1 cellular context compared by ENCODE assay signal in genomic region chr2:120669121-120669952, GRCh38.
TF ChIP-seq lines count a peak whose summit lies in the region.

No MANE protein-coding gene starts in this region.

TF ChIP-seq in HepG2, 621 proteins besides CTCF, POLR2A, EP300 and RAD21 (continued from another document and continues in another):
- TF ChIP-seq RERE (CRISPR knock-in tag; IDR thresholded peaks at IDR 0.05; ENCODE audit: low read depth) (no peak), PPARG (CRISPR knock-in tag; conservative IDR thresholded peaks at IDR 0.05) (no peak), ZNF230 (CRISPR knock-in tag; IDR thresholded peaks at IDR 0.05) (no peak), ZEB1 (IDR thresholded peaks at IDR 0.05; ENCODE audit: insufficient replicate concordance, low read depth) (no peak), RXRB (CRISPR knock-in tag; IDR thresholded peaks at IDR 0.05; ENCODE audit: borderline replicate concordance) (no peak), ZNF18 (CRISPR knock-in tag; IDR thresholded peaks at IDR 0.05; ENCODE audit: insufficient replicate concordance) (no peak), ARNTL (CRISPR knock-in tag; IDR thresholded peaks at IDR 0.05) (no peak), FIP1L1 (IDR thresholded peaks at IDR 0.05; ENCODE audit: borderline replicate concordance, insufficient read depth, low read depth, low read length) (no peak), RFX1 (IDR thresholded peaks at IDR 0.05) (no peak), NRL (CRISPR knock-in tag; IDR thresholded peaks at IDR 0.05; ENCODE audit: borderline replicate concordance) (no peak; the same call in 1 of the 2 replicates), SMC3 (IDR thresholded peaks at IDR 0.05; ENCODE audit: low read length) (no peak), ZNF589 (CRISPR knock-in tag; conservative IDR thresholded peaks at IDR 0.05) (no peak), HNRNPLL (IDR thresholded peaks at IDR 0.05; ENCODE audit: low read depth, low read length, poor library complexity, severe bottlenecking) (peak; percentile 30), ZNF678 (CRISPR knock-in tag; IDR thresholded peaks at IDR 0.05) (no peak), ZFP36 (IDR thresholded peaks at IDR 0.05; ENCODE audit: borderline replicate concordance, low read depth, low read length, partially characterized antibody) (no peak), XRCC5 (optimal IDR thresholded peaks at IDR 0.05; ENCODE audit: low read length) (peak; percentile 93), NCOR1 (IDR thresholded peaks at IDR 0.05; ENCODE audit: borderline replicate concordance, low read length) (no peak), ZNF276 (CRISPR knock-in tag; IDR thresholded peaks at IDR 0.05; ENCODE audit: low read depth) (no peak), ZNF891 (CRISPR knock-in tag; IDR thresholded peaks at IDR 0.05) (no peak), ZNF337 (CRISPR knock-in tag; IDR thresholded peaks at IDR 0.05; ENCODE audit: borderline replicate concordance, low read depth) (no peak), TEAD2 (CRISPR knock-in tag; IDR thresholded peaks at IDR 0.05) (no peak), GABPB1 (CRISPR knock-in tag; IDR thresholded peaks at IDR 0.05) (peak; percentile 69), TBP (CRISPR knock-in tag; IDR thresholded peaks at IDR 0.05) (no peak), TEAD3 (CRISPR knock-in tag; optimal IDR thresholded peaks at IDR 0.05; ENCODE audit: borderline replicate concordance) (no peak), ETV5 (CRISPR knock-in tag; IDR thresholded peaks at IDR 0.05; ENCODE audit: borderline replicate concordance) (peak; percentile 26; the same call in 1 of the 2 replicates), ZNF205 (CRISPR knock-in tag; IDR thresholded peaks at IDR 0.05) (no peak), ZNF430 (CRISPR knock-in tag; IDR thresholded peaks at IDR 0.05) (no peak), ATM (IDR thresholded peaks at IDR 0.05; ENCODE audit: borderline replicate concordance) (no peak), NBN (conservative IDR thresholded peaks at IDR 0.05) (no peak), ATF1 (CRISPR knock-in tag; IDR thresholded peaks at IDR 0.05) (no peak), ZC3H13 (CRISPR knock-in tag; IDR thresholded peaks at IDR 0.05) (no peak), FOXK2 (IDR thresholded peaks at IDR 0.05) (no peak), ZNF33B (CRISPR knock-in tag; IDR thresholded peaks at IDR 0.05) (no peak), TGIF2 (CRISPR knock-in tag; IDR thresholded peaks at IDR 0.05) (peak; percentile 67), ZMYM3 (CRISPR knock-in tag; IDR thresholded peaks at IDR 0.05) (no peak), CEBPB (IDR thresholded peaks at IDR 0.05; ENCODE audit: borderline replicate concordance, low read depth, low read length) (peak; percentile 81)
- TF ChIP-seq, protein P1, sequence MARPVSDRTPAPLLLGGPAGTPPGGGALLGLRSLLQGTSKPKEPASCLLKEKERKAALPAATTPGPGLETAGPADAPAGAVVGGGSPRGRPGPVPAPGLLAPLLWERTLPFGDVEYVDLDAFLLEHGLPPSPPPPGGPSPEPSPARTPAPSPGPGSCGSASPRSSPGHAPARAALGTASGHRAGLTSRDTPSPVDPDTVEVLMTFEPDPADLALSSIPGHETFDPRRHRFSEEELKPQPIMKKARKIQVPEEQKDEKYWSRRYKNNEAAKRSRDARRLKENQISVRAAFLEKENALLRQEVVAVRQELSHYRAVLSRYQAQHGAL (CRISPR knock-in tag; IDR thresholded peaks at IDR 0.05; ENCODE audit: not compliant biosample characterization), result no peak
- TF ChIP-seq, protein P2, sequence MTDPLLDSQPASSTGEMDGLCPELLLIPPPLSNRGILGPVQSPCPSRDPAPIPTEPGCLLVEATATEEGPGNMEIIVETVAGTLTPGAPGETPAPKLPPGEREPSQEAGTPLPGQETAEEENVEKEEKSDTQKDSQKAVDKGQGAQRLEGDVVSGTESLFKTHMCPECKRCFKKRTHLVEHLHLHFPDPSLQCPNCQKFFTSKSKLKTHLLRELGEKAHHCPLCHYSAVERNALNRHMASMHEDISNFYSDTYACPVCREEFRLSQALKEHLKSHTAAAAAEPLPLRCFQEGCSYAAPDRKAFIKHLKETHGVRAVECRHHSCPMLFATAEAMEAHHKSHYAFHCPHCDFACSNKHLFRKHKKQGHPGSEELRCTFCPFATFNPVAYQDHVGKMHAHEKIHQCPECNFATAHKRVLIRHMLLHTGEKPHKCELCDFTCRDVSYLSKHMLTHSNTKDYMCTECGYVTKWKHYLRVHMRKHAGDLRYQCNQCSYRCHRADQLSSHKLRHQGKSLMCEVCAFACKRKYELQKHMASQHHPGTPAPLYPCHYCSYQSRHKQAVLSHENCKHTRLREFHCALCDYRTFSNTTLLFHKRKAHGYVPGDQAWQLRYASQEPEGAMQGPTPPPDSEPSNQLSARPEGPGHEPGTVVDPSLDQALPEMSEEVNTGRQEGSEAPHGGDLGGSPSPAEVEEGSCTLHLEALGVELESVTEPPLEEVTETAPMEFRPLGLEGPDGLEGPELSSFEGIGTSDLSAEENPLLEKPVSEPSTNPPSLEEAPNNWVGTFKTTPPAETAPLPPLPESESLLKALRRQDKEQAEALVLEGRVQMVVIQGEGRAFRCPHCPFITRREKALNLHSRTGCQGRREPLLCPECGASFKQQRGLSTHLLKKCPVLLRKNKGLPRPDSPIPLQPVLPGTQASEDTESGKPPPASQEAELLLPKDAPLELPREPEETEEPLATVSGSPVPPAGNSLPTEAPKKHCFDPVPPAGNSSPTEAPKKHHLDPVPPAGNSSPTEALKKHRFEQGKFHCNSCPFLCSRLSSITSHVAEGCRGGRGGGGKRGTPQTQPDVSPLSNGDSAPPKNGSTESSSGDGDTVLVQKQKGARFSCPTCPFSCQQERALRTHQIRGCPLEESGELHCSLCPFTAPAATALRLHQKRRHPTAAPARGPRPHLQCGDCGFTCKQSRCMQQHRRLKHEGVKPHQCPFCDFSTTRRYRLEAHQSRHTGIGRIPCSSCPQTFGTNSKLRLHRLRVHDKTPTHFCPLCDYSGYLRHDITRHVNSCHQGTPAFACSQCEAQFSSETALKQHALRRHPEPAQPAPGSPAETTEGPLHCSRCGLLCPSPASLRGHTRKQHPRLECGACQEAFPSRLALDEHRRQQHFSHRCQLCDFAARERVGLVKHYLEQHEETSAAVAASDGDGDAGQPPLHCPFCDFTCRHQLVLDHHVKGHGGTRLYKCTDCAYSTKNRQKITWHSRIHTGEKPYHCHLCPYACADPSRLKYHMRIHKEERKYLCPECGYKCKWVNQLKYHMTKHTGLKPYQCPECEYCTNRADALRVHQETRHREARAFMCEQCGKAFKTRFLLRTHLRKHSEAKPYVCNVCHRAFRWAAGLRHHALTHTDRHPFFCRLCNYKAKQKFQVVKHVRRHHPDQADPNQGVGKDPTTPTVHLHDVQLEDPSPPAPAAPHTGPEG (CRISPR knock-in tag; IDR thresholded peaks at IDR 0.05), result no peak
- TF ChIP-seq, protein P3, sequence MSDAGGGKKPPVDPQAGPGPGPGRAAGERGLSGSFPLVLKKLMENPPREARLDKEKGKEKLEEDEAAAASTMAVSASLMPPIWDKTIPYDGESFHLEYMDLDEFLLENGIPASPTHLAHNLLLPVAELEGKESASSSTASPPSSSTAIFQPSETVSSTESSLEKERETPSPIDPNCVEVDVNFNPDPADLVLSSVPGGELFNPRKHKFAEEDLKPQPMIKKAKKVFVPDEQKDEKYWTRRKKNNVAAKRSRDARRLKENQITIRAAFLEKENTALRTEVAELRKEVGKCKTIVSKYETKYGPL (CRISPR knock-in tag; IDR thresholded peaks at IDR 0.05), result no peak
- TF ChIP-seq, protein P4, sequence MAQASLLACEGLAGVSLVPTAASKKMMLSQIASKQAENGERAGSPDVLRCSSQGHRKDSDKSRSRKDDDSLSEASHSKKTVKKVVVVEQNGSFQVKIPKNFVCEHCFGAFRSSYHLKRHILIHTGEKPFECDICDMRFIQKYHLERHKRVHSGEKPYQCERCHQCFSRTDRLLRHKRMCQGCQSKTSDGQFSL (CRISPR knock-in tag; IDR thresholded peaks at IDR 0.05), result no peak
- TF ChIP-seq, protein P5, sequence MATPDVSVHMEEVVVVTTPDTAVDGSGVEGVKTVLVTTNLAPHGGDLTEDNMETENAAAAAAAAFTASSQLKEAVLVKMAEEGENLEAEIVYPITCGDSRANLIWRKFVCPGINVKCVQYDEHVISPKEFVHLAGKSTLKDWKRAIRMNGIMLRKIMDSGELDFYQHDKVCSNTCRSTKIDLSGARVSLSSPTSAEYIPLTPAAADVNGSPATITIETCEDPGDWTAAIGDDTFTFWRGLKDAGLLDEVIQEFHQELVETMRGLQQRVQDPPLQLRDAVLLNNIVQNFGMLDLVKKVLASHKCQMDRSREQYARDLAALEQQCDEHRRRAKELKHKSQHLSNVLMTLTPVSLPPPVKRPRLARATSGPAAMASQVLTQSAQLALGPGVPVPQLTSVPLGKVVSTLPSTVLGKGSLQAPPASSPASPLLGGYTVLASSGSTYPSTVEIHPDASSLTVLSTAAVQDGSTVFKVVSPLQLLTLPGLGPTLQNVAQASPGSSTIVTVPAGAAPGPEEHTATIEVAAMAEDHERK (CRISPR knock-in tag; IDR thresholded peaks at IDR 0.05; ENCODE audit: low read depth), result no peak
- TF ChIP-seq, protein P6, sequence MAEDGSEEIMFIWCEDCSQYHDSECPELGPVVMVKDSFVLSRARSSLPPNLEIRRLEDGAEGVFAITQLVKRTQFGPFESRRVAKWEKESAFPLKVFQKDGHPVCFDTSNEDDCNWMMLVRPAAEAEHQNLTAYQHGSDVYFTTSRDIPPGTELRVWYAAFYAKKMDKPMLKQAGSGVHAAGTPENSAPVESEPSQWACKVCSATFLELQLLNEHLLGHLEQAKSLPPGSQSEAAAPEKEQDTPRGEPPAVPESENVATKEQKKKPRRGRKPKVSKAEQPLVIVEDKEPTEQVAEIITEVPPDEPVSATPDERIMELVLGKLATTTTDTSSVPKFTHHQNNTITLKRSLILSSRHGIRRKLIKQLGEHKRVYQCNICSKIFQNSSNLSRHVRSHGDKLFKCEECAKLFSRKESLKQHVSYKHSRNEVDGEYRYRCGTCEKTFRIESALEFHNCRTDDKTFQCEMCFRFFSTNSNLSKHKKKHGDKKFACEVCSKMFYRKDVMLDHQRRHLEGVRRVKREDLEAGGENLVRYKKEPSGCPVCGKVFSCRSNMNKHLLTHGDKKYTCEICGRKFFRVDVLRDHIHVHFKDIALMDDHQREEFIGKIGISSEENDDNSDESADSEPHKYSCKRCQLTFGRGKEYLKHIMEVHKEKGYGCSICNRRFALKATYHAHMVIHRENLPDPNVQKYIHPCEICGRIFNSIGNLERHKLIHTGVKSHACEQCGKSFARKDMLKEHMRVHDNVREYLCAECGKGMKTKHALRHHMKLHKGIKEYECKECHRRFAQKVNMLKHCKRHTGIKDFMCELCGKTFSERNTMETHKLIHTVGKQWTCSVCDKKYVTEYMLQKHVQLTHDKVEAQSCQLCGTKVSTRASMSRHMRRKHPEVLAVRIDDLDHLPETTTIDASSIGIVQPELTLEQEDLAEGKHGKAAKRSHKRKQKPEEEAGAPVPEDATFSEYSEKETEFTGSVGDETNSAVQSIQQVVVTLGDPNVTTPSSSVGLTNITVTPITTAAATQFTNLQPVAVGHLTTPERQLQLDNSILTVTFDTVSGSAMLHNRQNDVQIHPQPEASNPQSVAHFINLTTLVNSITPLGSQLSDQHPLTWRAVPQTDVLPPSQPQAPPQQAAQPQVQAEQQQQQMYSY (CRISPR knock-in tag; IDR thresholded peaks at IDR 0.05), result no peak
